13 cellular contexts compared by ENCODE assay signal in genomic region chr3:48928679-48929078, GRCh38. TPM values are rescaled to one million over a fixed set of nuclear protein-coding genes. Genes with fewer than 3 reads are reported as not detected.
DNase-seq lines count a peak whose midpoint lies in the region; ATAC-seq and TF ChIP-seq lines count a peak whose summit lies in the region.
"Had no signal": no experiment of that assay in that cellular context is flagged by ENCODE, and none has a peak within 500 bp of the region (broad histone marks: within the 10 kb centered on the region; RNA-seq: fewer than 3 reads in every experiment).

No MANE protein-coding gene starts in this region.

- peaks cover 48% of the 10 kb centered on the region for H3K36me3 Mint-ChIP-seq in activated T-cell treated with anti-CD3 and anti-CD28 coated beads, Interleukin-2, amount 50 U/mL, for 4 hours (ENCODE audit: insufficient read depth)
- H3K36me3 Mint-ChIP-seq in osteocyte (ENCODE audit: unreplicated experiment), result peaks cover 34% of the 10 kb centered on the region

- CTCF ChIA-PET in GM10248 (lab: Yijun Ruan, JAX), result interaction anchor here (1.2 to 5.0 kb wide), 5 partner anchors 10 to 242 kb away, joined by 3 to 27 read pairs (median 4); partner anchors contain the start of gene ARIH2

- no peak for ATAC-seq in activated T-cell treated with anti-CD3 and anti-CD28 coated beads, Interleukin-2, amount 50 U/mL, for 4 hours
- no peak for ATAC-seq in GM18873 (IDR thresholded peaks at IDR 0.05; ENCODE audit: low FRiP score, unreplicated experiment)

- peak overlapping the region; percentile 23 for H3K27ac Mint-ChIP-seq in osteocyte (ENCODE audit: unreplicated experiment)

- DNase-seq in activated T-cell treated with anti-CD3 and anti-CD28 coated beads, Interleukin-2, amount 50 U/mL, for 4 hours, result no peak
- DNase-seq in activated T-cell treated with anti-CD3 and anti-CD28 coated beads for 4 hours (no peak), HT1080 (ENCODE audit: low read depth) (peak; percentile 51), amniotic epithelial cell (ENCODE audit: low read depth) (peak; percentile 12), osteocyte (ENCODE audit: extremely low spot score, unreplicated experiment) (no peak), GM19238 (ENCODE audit: insufficient read length, low spot score) (no peak), GM10248 (ENCODE audit: extremely low spot score) (no peak)
- DNase-seq: cortex of kidney, NCI-H2227 treated with DMSO at 0.1 percent for 48 hours, spleen, uterus had no signal

- H3K27me3 Mint-ChIP-seq in activated T-cell treated with anti-CD3 and anti-CD28 coated beads, Interleukin-2, amount 50 U/mL, for 4 hours (ENCODE audit: low read depth), result no peaks in the 10 kb centered on the region
- H3K27me3 Mint-ChIP-seq in osteocyte (ENCODE audit: unreplicated experiment), result no peaks in the 10 kb centered on the region

- H3K9me3 Mint-ChIP-seq in activated T-cell treated with anti-CD3 and anti-CD28 coated beads, Interleukin-2, amount 50 U/mL, for 4 hours, result no peaks in the 10 kb centered on the region
- no peaks in the 10 kb centered on the region for H3K9me3 Mint-ChIP-seq in osteocyte (ENCODE audit: unreplicated experiment)
- H3K9me3 Mint-ChIP-seq: neural crest cell had no signal

- POLR2A ChIA-PET in GM10248 (lab: Yijun Ruan, JAX), result interaction anchor here (0.6 to 2.2 kb wide), 3 partner anchors 10 to 36 kb away, joined by 5 to 6 read pairs (median 5); partner anchors contain the start of gene ARIH2

- peak overlapping the region; percentile 37 for H3K4me3 Mint-ChIP-seq in activated T-cell treated with anti-CD3 and anti-CD28 coated beads, Interleukin-2, amount 50 U/mL, for 4 hours
- H3K4me3 Mint-ChIP-seq in osteocyte (ENCODE audit: unreplicated experiment), result no peak overlapping the region
- H3K4me3 Mint-ChIP-seq: neural crest cell had no signal

- TF ChIP-seq CTCF in osteocyte (IDR thresholded peaks at IDR 0.05) (no peak), GM10248 (IDR thresholded peaks at IDR 0.05; ENCODE audit: control extremely low read depth, extremely low read depth, low read depth, missing control alignments) (no peak)

- H3K4me1 Mint-ChIP-seq in activated T-cell treated with anti-CD3 and anti-CD28 coated beads, Interleukin-2, amount 50 U/mL, for 4 hours (ENCODE audit: low read depth), result peaks cover 64% of the 10 kb centered on the region
- H3K4me1 Mint-ChIP-seq in osteocyte (ENCODE audit: unreplicated experiment), result peaks cover 45% of the 10 kb centered on the region

RNA-seq across cellular contexts. Expression of gene ARIH2, which starts 10.0 kb away (rescaled TPM):
- total RNA-seq in activated T-cell treated with anti-CD3 and anti-CD28 coated beads, Interleukin-2, amount 50 U/mL, for 4 hours, result 100 to 1,000 TPM; 144 to 161 (median 146) TPM
- total RNA-seq in HT1080 (2014; rRNA removed; shearing (Covaris generic)), result 109 and 119 TPM in 2 replicates
- 97.8 and 107 TPM in 2 replicates for polyA plus RNA-seq in HT1080 (2015; cell fraction: cytosol; rRNA removed)
- polyA plus RNA-seq in HT1080 (2015; cell fraction: nucleus; rRNA removed), result 115 and 123 TPM in 2 replicates
- total RNA-seq in osteocyte, result 82.5 and 97.2 TPM in 2 replicates

RNA-seq across cellular contexts. Expression of gene SLC25A20, which starts 30.0 kb away (rescaled TPM):
- 10 to 100 TPM; 13.9 to 19.0 (median 17.5) TPM for total RNA-seq in activated T-cell treated with anti-CD3 and anti-CD28 coated beads, Interleukin-2, amount 50 U/mL, for 4 hours
- 14.4 and 19.8 TPM in 2 replicates for total RNA-seq in HT1080 (2014; rRNA removed; shearing (Covaris generic))
- polyA plus RNA-seq in HT1080 (2015; cell fraction: cytosol; rRNA removed), result 7.1 and 9.2 TPM in 2 replicates
- 7.3 and 9.4 TPM in 2 replicates for polyA plus RNA-seq in HT1080 (2015; cell fraction: nucleus; rRNA removed)
- 12.4 and 13.3 TPM in 2 replicates for total RNA-seq in osteocyte

Comparison
In these comparisons a context has a peak if more than half of its experiments do, and no peak if none do; other contexts are left out.
1. DNase-seq: peak in HT1080 (single experiment) and amniotic epithelial cell (single experiment); none in activated T-cell treated with anti-CD3 and anti-CD28 coated beads, Interleukin-2, amount 50 U/mL, for 4 hours (single experiment), activated T-cell treated with anti-CD3 and anti-CD28 coated beads for 4 hours (single experiment), osteocyte (single experiment), GM19238 (single experiment) and GM10248 (single experiment).